In genomic region chr11:123033895-123034294, GRCh38 we compare ENCODE assay signal across 15 cellular contexts. TPM values are rescaled to one million over a fixed set of nuclear protein-coding genes. Genes with fewer than 3 reads are reported as not detected.
DNase-seq lines count a peak whose midpoint lies in the region; ATAC-seq and TF ChIP-seq lines count a peak whose summit lies in the region.
"Had no signal": no experiment of that assay in that cellular context is flagged by ENCODE, and none has a peak within 500 bp of the region (broad histone marks: within the 10 kb centered on the region; RNA-seq: fewer than 3 reads in every experiment).

No MANE protein-coding gene starts in this region.

- DNase-seq in BJ (ENCODE audit: low read depth): no peak
- peak; percentile 7 for DNase-seq in G401 (ENCODE audit: low spot score)
- peak; percentile 35 for DNase-seq in RPMI7951 (ENCODE audit: low read depth)
- DNase-seq in MM.1S: no peak
- DNase-seq: activated T-cell treated with anti-CD3 and anti-CD28 coated beads, Interleukin-2, amount 50 U/mL, for 48 hours; KG1; left colon; NCI-H2227 treated with DMSO at 0.1 percent for 48 hours; SHP77; WERI-Rb-1 had no signal

- H3K9me2 ChIP-seq in MM.1S (replicated peaks; ENCODE audit: insufficient read depth, low read length): no peaks in the 10 kb centered on the region

- H2AFZ ChIP-seq in MM.1S (ENCODE audit: low read length): no peak overlapping the region

- H3K36me3 ChIP-seq in BJ (ENCODE audit: control insufficient read depth, insufficient read depth, low read length) (no peaks in the 10 kb centered on the region), gastroesophageal sphincter (no peaks in the 10 kb centered on the region), MM.1S (replicated peaks; ENCODE audit: insufficient read depth, low read length) (no peaks in the 10 kb centered on the region)
- H3K36me3 ChIP-seq: neutrophil, WERI-Rb-1 had no signal

- no peak overlapping the region for H3K27ac ChIP-seq in gastroesophageal sphincter
- no peak overlapping the region for H3K27ac ChIP-seq in MM.1S (ENCODE audit: low read length)
- H3K27ac ChIP-seq: WERI-Rb-1 had no signal

- H3K4me1 ChIP-seq in gastroesophageal sphincter: no peaks in the 10 kb centered on the region
- no peaks in the 10 kb centered on the region for H3K4me1 ChIP-seq in MM.1S (ENCODE audit: low read length)

- POLR2A ChIA-PET in BJ (lab: Charles Lee): no interaction called here

- TF ChIP-seq CTCF in BJ (IDR thresholded peaks at IDR 0.05; ENCODE audit: insufficient read depth, low read depth, low read length) (peak; percentile 17; the same call in 1 of the 2 replicates), gastroesophageal sphincter (IDR thresholded peaks at IDR 0.05) (peak in 1 of 4 experiments; percentile 17), MM.1S (IDR thresholded peaks at IDR 0.05; ENCODE audit: low read length) (no peak)

- in situ Hi-C loops in G401 (cut with HindIII; ENCODE audit: low sequenced_read_pairs): no loop called here

- H3K4me2 ChIP-seq in MM.1S (ENCODE audit: low read depth, low read length): no peak overlapping the region

- CTCF ChIA-PET in BJ (lab: Yijun Ruan, JAX): interaction anchor here (0.6 to 3.9 kb wide), 8 partner anchors 10 to 226 kb away, joined by 3 to 26 read pairs (median 4); no protein-coding TSS in a partner anchor

- no peak overlapping the region for H3K4me3 ChIP-seq in BJ (ENCODE audit: low read depth, low read length)
- H3K4me3 ChIP-seq in gastroesophageal sphincter: no peak overlapping the region
- no peak overlapping the region for H3K4me3 ChIP-seq in MM.1S (ENCODE audit: low read length)

- no peaks in the 10 kb centered on the region for H3F3A ChIP-seq in MM.1S (ENCODE audit: insufficient read depth, low read length)

- TF ChIP-seq POLR2A in gastroesophageal sphincter (IDR thresholded peaks at IDR 0.05): no peak

- no peak overlapping the region for H3K9ac ChIP-seq in MM.1S (ENCODE audit: low read length)

- H3K27me3 ChIP-seq in BJ (ENCODE audit: control insufficient read depth, insufficient read depth, low read length) (no peaks in the 10 kb centered on the region), gastroesophageal sphincter (no peaks in the 10 kb centered on the region), MM.1S (replicated peaks; ENCODE audit: insufficient read depth, low read length) (no peaks in the 10 kb centered on the region)
- H3K27me3 ChIP-seq: neutrophil had no signal

- ATAC-seq in gastroesophageal sphincter (peak; percentile 53), HG03469 (IDR thresholded peaks at IDR 0.05; ENCODE audit: unreplicated experiment) (no peak), HG03571 (IDR thresholded peaks at IDR 0.05; ENCODE audit: unreplicated experiment) (no peak)
- ATAC-seq: left colon; stimulated activated memory B cell treated with anti-CD40 and anti-IgM and Interleukin-4, amounts not matched to agents 10 μg/mL and 1 μg/mL and 100 μg/mL, for 72 hours had no signal

- WGBS in gastroesophageal sphincter (ENCODE audit: low coverage in 1 of 2), 2 donors: 18 to 45% methylated on average over 7 to 10 of the region's 10 CpGs

- no peaks in the 10 kb centered on the region for H3K79me2 ChIP-seq in MM.1S (ENCODE audit: low read length)

- no peak for TF ChIP-seq EP300 in gastroesophageal sphincter (IDR thresholded peaks at IDR 0.05)

- H4K20me1 ChIP-seq in MM.1S (ENCODE audit: insufficient read depth, low read length): no peaks in the 10 kb centered on the region

- H3K9me3 ChIP-seq in gastroesophageal sphincter (no peaks in the 10 kb centered on the region), MM.1S (replicated peaks; ENCODE audit: insufficient read depth, low read length) (no peaks in the 10 kb centered on the region)
- H3K9me3 ChIP-seq: neutrophil had no signal

RNA-seq across cellular contexts. Expression of gene HSPA8, which starts 28.0 kb away (rescaled TPM):
- polyA plus RNA-seq in BJ (2011; rRNA removed): 2,832 and 2,841 TPM in 2 replicates
- 1,125 and 1,657 TPM in 2 replicates for polyA minus RNA-seq in BJ (2011; rRNA and poly(A)+ RNA removed)
- total RNA-seq in G401 (2014; rRNA removed; shearing (Covaris generic)): 2,144 and 3,148 TPM in 2 replicates
- 1,612 and 2,183 TPM in 2 replicates for total RNA-seq in RPMI7951 (2014; rRNA removed; shearing (Covaris generic))
- 1,000 to 10,000 TPM in 3 of 4 donors, 100 to 1,000 TPM in 1; 976 to 1,475 (median 1,128) TPM for total RNA-seq in gastroesophageal sphincter

RNA-seq across cellular contexts. Expression of gene BSX, which starts 52.3 kb away (rescaled TPM):
- polyA plus RNA-seq in BJ (2011; rRNA removed): not detected in 2 replicates
- not detected in 2 replicates for polyA minus RNA-seq in BJ (2011; rRNA and poly(A)+ RNA removed)
- total RNA-seq in G401 (2014; rRNA removed; shearing (Covaris generic)): not detected in 2 replicates
- not detected in 2 replicates for total RNA-seq in RPMI7951 (2014; rRNA removed; shearing (Covaris generic))
- not detected for total RNA-seq in gastroesophageal sphincter
- total RNA-seq: left colon had no signal

Comparison
In these comparisons a context has a peak if more than half of its experiments do, and no peak if none do; other contexts are left out.
1. DNase-seq: peak in G401 (single experiment) and RPMI7951 (single experiment); none in BJ (single experiment) and MM.1S (single experiment).